In the genomic region with DNA sequence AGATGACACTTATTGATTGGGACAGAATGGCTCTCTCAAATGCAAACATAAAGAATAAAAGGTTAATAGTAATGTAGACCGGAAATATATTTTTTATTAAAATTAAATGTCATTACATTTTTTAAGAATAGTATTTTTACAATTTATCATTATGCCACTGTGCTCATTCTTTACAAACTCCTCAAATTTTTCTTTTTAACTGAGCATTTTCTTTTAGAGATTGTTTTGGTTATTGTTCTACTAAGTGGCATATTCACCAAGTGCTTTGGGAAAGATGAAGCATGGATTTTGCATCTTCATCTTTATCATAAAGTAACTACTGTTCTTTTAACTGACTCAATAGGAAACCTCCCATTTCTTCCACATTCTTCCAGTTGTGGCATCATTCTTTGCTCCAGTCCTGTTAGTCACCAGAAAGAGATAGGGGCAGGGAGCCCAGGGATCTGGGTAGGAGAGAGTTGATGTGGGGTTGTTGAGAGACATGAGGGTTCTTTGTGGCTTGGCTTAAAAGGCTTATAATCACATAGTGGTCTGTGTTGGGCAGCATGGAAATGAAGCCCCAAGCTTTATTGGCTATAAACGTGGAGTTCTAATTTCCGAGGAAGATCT, we compare ENCODE assay signal across 1 cellular context.
TF ChIP-seq lines count a peak whose summit lies in the region.

No MANE protein-coding gene starts in this region.

TF ChIP-seq in endothelial cell of umbilical vein, 7 proteins besides CTCF, POLR2A, EP300 and RAD21 (continued from another document):
- TF ChIP-seq GATA2 (IDR thresholded peaks at IDR 0.05; ENCODE audit: insufficient read depth, insufficient read length, low read depth, low read length) (no peak), POLR2AphosphoS5 (IDR thresholded peaks at IDR 0.05; ENCODE audit: insufficient read depth, low read depth, low read length) (no peak), FOS (IDR thresholded peaks at IDR 0.05; ENCODE audit: borderline replicate concordance, insufficient read depth, low read length) (no peak), MYC (IDR thresholded peaks at IDR 0.05; ENCODE audit: low read depth, low read length) (no peak)
- TF ChIP-seq, protein P1, sequence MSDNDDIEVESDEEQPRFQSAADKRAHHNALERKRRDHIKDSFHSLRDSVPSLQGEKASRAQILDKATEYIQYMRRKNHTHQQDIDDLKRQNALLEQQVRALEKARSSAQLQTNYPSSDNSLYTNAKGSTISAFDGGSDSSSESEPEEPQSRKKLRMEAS (IDR thresholded peaks at IDR 0.05; ENCODE audit: insufficient read depth, insufficient read length), result no peak
TF ChIP-seq in endothelial cell of umbilical vein: peak in this region for 0.
